ENCODE assay signal across 24 cellular contexts in genomic region chr17:79413591-79413990, GRCh38.
DNase-seq lines count a peak whose midpoint lies in the region; ATAC-seq and TF ChIP-seq lines count a peak whose summit lies in the region.
"Had no signal": no experiment of that assay in that cellular context is flagged by ENCODE, and none has a peak within 500 bp of the region (broad histone marks: within the 10 kb centered on the region; RNA-seq: fewer than 3 reads in every experiment).

No MANE protein-coding gene starts in this region.

- no peaks in the 10 kb centered on the region for H3K9me3 ChIP-seq in MG63
- H3K9me3 ChIP-seq in Karpas-422 (ENCODE audit: low read length): no peaks in the 10 kb centered on the region
- H3K9me3 ChIP-seq: esophagus squamous epithelium, gastroesophageal sphincter, neutrophil, testis had no signal

- CTCF ChIA-PET in RWPE1 (lab: Yijun Ruan, JAX): no interaction called here

- no peaks in the 10 kb centered on the region for H3K36me3 Mint-ChIP-seq in natural killer cell treated with Interleukin-12 subunit alpha and Interleukin-12 subunit beta and Interleukin-15 and Interleukin-18, amount 100 ng/mL, for 72 hours
- H3K36me3 Mint-ChIP-seq: activated CD4-positive, alpha-beta memory T cell treated with anti-CD3 and anti-CD28 coated beads for 36 hours; CD14-positive monocyte; stimulated activated memory B cell treated with anti-CD40 and anti-IgM and Interleukin-4, amounts not matched to agents 10 μg/mL and 1 μg/mL and 100 μg/mL, for 72 hours had no signal

- intact Hi-C loops in lower leg skin (cut with DNase I; ENCODE audit: low total_unique reads): no loop called here

- no peak overlapping the region for H3K4me3 Mint-ChIP-seq in natural killer cell treated with Interleukin-12 subunit alpha and Interleukin-12 subunit beta and Interleukin-15 and Interleukin-18, amount 100 ng/mL, for 72 hours
- H3K4me3 Mint-ChIP-seq: activated B cell treated with CpG ODN at 0.5 μM for 24 hours; activated CD4-positive, alpha-beta memory T cell treated with anti-CD3 and anti-CD28 coated beads for 36 hours; activated naive CD8-positive, alpha-beta T cell treated with anti-CD3 and anti-CD28 coated beads, Interleukin-2, amount 50 U/mL, for 24 hours; endodermal cell; stimulated activated memory B cell treated with anti-CD40 and anti-IgM and Interleukin-4, amounts not matched to agents 10 μg/mL and 1 μg/mL and 100 μg/mL, for 72 hours had no signal

- no peak for ATAC-seq in natural killer cell treated with Interleukin-12 subunit alpha and Interleukin-12 subunit beta and Interleukin-15 and Interleukin-18, amount 100 ng/mL, for 72 hours
- ATAC-seq: activated naive CD8-positive, alpha-beta T cell treated with anti-CD3 and anti-CD28 coated beads, Interleukin-2, amount 50 U/mL, for 24 hours; gastroesophageal sphincter; stimulated activated memory B cell treated with anti-CD40 and anti-IgM and Interleukin-4, amounts not matched to agents 10 μg/mL and 1 μg/mL and 100 μg/mL, for 72 hours had no signal

- peaks cover 3 to 6% of the 10 kb centered on the region in 2 donors for H3K27me3 Mint-ChIP-seq in natural killer cell treated with Interleukin-12 subunit alpha and Interleukin-12 subunit beta and Interleukin-15 and Interleukin-18, amount 100 ng/mL, for 72 hours

- no peaks in the 10 kb centered on the region for H3K9me3 Mint-ChIP-seq in natural killer cell treated with Interleukin-12 subunit alpha and Interleukin-12 subunit beta and Interleukin-15 and Interleukin-18, amount 100 ng/mL, for 72 hours
- H3K9me3 Mint-ChIP-seq: activated B cell treated with CpG ODN at 0.5 μM for 24 hours; activated CD4-positive, alpha-beta memory T cell treated with anti-CD3 and anti-CD28 coated beads for 36 hours; activated naive CD8-positive, alpha-beta T cell treated with anti-CD3 and anti-CD28 coated beads, Interleukin-2, amount 50 U/mL, for 24 hours; CD14-positive monocyte; endodermal cell; stimulated activated memory B cell treated with anti-CD40 and anti-IgM and Interleukin-4, amounts not matched to agents 10 μg/mL and 1 μg/mL and 100 μg/mL, for 72 hours had no signal

- H3K9ac ChIP-seq in Karpas-422 (ENCODE audit: low read length): no peak overlapping the region
- H3K9ac ChIP-seq: KMS-11 had no signal

- no peak overlapping the region for H3K27ac ChIP-seq in Karpas-422 (ENCODE audit: low read length)
- no peak overlapping the region for H3K27ac ChIP-seq in RWPE1
- H3K27ac ChIP-seq: coronary artery, esophagus squamous epithelium, gastroesophageal sphincter, KMS-11, neutrophil, testis had no signal

- H3K4me2 ChIP-seq in Karpas-422 (ENCODE audit: low read depth, low read length, poor library complexity, severe bottlenecking): no peak overlapping the region
- H3K4me2 ChIP-seq: KMS-11 had no signal

- POLR2A ChIA-PET in RWPE1 (lab: Yijun Ruan, JAX; ENCODE audit: low non-redundant PET): no interaction called here

- no peaks in the 10 kb centered on the region for H3K4me1 Mint-ChIP-seq in natural killer cell treated with Interleukin-12 subunit alpha and Interleukin-12 subunit beta and Interleukin-15 and Interleukin-18, amount 100 ng/mL, for 72 hours (ENCODE audit: low read depth in 2 of 2)
- H3K4me1 Mint-ChIP-seq: activated B cell treated with CpG ODN at 0.5 μM for 24 hours; activated naive CD8-positive, alpha-beta T cell treated with anti-CD3 and anti-CD28 coated beads, Interleukin-2, amount 50 U/mL, for 24 hours; CD14-positive monocyte; stimulated activated memory B cell treated with anti-CD40 and anti-IgM and Interleukin-4, amounts not matched to agents 10 μg/mL and 1 μg/mL and 100 μg/mL, for 72 hours had no signal

- TF ChIP-seq POLR2A in lower leg skin (IDR thresholded peaks at IDR 0.05): no peak

- WGBS in lower leg skin, 2 donors: 23 to 28% methylated on average over 6 to 11 of the region's 11 CpGs

- no peak overlapping the region for H3K27ac Mint-ChIP-seq in natural killer cell treated with Interleukin-12 subunit alpha and Interleukin-12 subunit beta and Interleukin-15 and Interleukin-18, amount 100 ng/mL, for 72 hours
- H3K27ac Mint-ChIP-seq: activated B cell treated with CpG ODN at 0.5 μM for 24 hours; activated CD4-positive, alpha-beta memory T cell treated with anti-CD3 and anti-CD28 coated beads for 36 hours; activated naive CD8-positive, alpha-beta T cell treated with anti-CD3 and anti-CD28 coated beads, Interleukin-2, amount 50 U/mL, for 24 hours; CD14-positive monocyte; endodermal cell; stimulated activated memory B cell treated with anti-CD40 and anti-IgM and Interleukin-4, amounts not matched to agents 10 μg/mL and 1 μg/mL and 100 μg/mL, for 72 hours had no signal

- H3K27me3 ChIP-seq in MG63 (peaks cover 88% of the 10 kb centered on the region), Karpas-422 (ENCODE audit: low read length) (no peaks in the 10 kb centered on the region)
- H3K27me3 ChIP-seq: testis had no signal

- H3K4me3 ChIP-seq in MG63 (no peak overlapping the region), lower leg skin (ENCODE audit: low read depth, poor library complexity, severe bottlenecking) (no peak overlapping the region), Karpas-422 (ENCODE audit: low read length) (no peak overlapping the region)
- H3K4me3 ChIP-seq: coronary artery, esophagus squamous epithelium, gastroesophageal sphincter, lung, testis had no signal

- no peaks in the 10 kb centered on the region for H3K9me2 ChIP-seq in Karpas-422 (replicated peaks; ENCODE audit: insufficient read depth, low read length)

- DNase-seq in D341Med (ENCODE audit: low spot score) (peak; percentile 73), MG63 (peak; percentile 47), NCI-H2171 treated with DMSO at 0.1 percent for 48 hours (lab: John Stamatoyannopoulos, UW) (peak; percentile 90), cerebellar cortex (ENCODE audit: low spot score) (peak; percentile 83), lower leg skin (ENCODE audit: low spot score in 2 of 2) (no peak), Karpas-422 (no peak), RWPE1 (ENCODE audit: low spot score) (no peak)
- no peak for DNase-seq in natural killer cell treated with Interleukin-12 subunit alpha and Interleukin-12 subunit beta and Interleukin-15 and Interleukin-18, amount 100 ng/mL, for 72 hours (ENCODE audit: low spot score)
- DNase-seq: activated B cell treated with CpG ODN at 0.5 μM for 24 hours; activated CD4-positive, alpha-beta memory T cell treated with anti-CD3 and anti-CD28 coated beads for 36 hours; activated gamma-delta T cell; activated naive CD8-positive, alpha-beta T cell treated with anti-CD3 and anti-CD28 coated beads, Interleukin-2, amount 50 U/mL, for 24 hours; endodermal cell; esophagus squamous epithelium; small intestine; stimulated activated CD4-positive, alpha-beta T cell treated with anti-CD3 and anti-CD28 coated beads, Interleukin-2, amount 100 ng/mL, for 24 hours; testis had no signal

- no peaks in the 10 kb centered on the region for H4K20me1 ChIP-seq in Karpas-422 (ENCODE audit: insufficient read depth, low read depth, low read length)

- no peaks in the 10 kb centered on the region for H3K36me3 ChIP-seq in MG63
- H3K36me3 ChIP-seq in Karpas-422 (ENCODE audit: insufficient read depth, low read length): no peaks in the 10 kb centered on the region
- H3K36me3 ChIP-seq: esophagus squamous epithelium, gastroesophageal sphincter, neutrophil had no signal

- TF ChIP-seq CTCF in lower leg skin (IDR thresholded peaks at IDR 0.05) (no peak), RWPE1 (conservative IDR thresholded peaks at IDR 0.05; ENCODE audit: low read depth) (no peak)

- H3K4me1 ChIP-seq in Karpas-422 (ENCODE audit: low read length): no peaks in the 10 kb centered on the region
- H3K4me1 ChIP-seq: testis had no signal

- H3K79me2 ChIP-seq in Karpas-422 (ENCODE audit: low read length): no peaks in the 10 kb centered on the region

- no peak overlapping the region for H2AFZ ChIP-seq in Karpas-422 (ENCODE audit: low read length)

Comparison
In these comparisons a context has a peak if more than half of its experiments do, and no peak if none do; other contexts are left out.
1. DNase-seq: peak in D341Med (single experiment), MG63 (single experiment), NCI-H2171 treated with DMSO at 0.1 percent for 48 hours (single experiment) and cerebellar cortex (single experiment); none in lower leg skin (0 of 2), natural killer cell treated with Interleukin-12 subunit alpha and Interleukin-12 subunit beta and Interleukin-15 and Interleukin-18, amount 100 ng/mL, for 72 hours (single experiment), Karpas-422 (single experiment) and RWPE1 (single experiment).